In genomic region chr11:66363805-66364535, GRCh38 we compare ENCODE assay signal across 8 cellular contexts. TPM values are rescaled to one million over a fixed set of nuclear protein-coding genes. Genes with fewer than 3 reads are reported as not detected.
DNase-seq lines count a peak whose midpoint lies in the region; ATAC-seq and TF ChIP-seq lines count a peak whose summit lies in the region.

No MANE protein-coding gene starts in this region.

- peak; percentile 71 to 82 for ATAC-seq in activated naive CD4-positive, alpha-beta T cell treated with anti-CD3 and anti-CD28 coated beads, Interleukin-2, amount 50 U/mL, for 72 hours
- ATAC-seq in HG03175 (IDR thresholded peaks at IDR 0.05; ENCODE audit: unreplicated experiment): no peak

- H3K4me3 ChIP-seq in SK-N-MC (no peak overlapping the region), lower leg skin (ENCODE audit: low read depth, poor library complexity, severe bottlenecking) (no peak overlapping the region)

- TF ChIP-seq CTCF in lower leg skin (IDR thresholded peaks at IDR 0.05): no peak

- H3K4me3 Mint-ChIP-seq in immature natural killer cell: no peak overlapping the region

- no peak overlapping the region for H3K27ac Mint-ChIP-seq in activated naive CD4-positive, alpha-beta T cell treated with anti-CD3 and anti-CD28 coated beads, Interleukin-2, amount 50 U/mL, for 72 hours
- H3K27ac Mint-ChIP-seq in immature natural killer cell: no peak overlapping the region

- no peaks in the 10 kb centered on the region for H3K4me1 Mint-ChIP-seq in immature natural killer cell

- TF ChIP-seq POLR2A in lower leg skin (IDR thresholded peaks at IDR 0.05): no peak

- no peak overlapping the region for H3K9ac ChIP-seq in SK-N-MC (ENCODE audit: insufficient read length)

- WGBS in lower leg skin, 2 donors: 72 to 79% methylated on average over 12 to 15 of the region's 15 CpGs

- H3K9me3 ChIP-seq in SK-N-MC (ENCODE audit: low read depth, low read length): no peaks in the 10 kb centered on the region

- peaks cover 0 to 1% (median 0%) of the 10 kb centered on the region in 3 donors for H3K27me3 Mint-ChIP-seq in immature natural killer cell (ENCODE audit: low read depth in 3 of 3)

- H3K27ac ChIP-seq in SK-N-MC: 0 out of 2 replicates have a peak overlapping the region, but pooled peaks have one; percentile 2

- peaks cover 43% of the 10 kb centered on the region for H3K36me3 ChIP-seq in SK-N-MC (ENCODE audit: insufficient read depth, low read length)

- H3K9me3 Mint-ChIP-seq in activated naive CD4-positive, alpha-beta T cell treated with anti-CD3 and anti-CD28 coated beads, Interleukin-2, amount 50 U/mL, for 72 hours: no peaks in the 10 kb centered on the region
- H3K9me3 Mint-ChIP-seq in immature natural killer cell: no peaks in the 10 kb centered on the region

- H3K36me3 Mint-ChIP-seq in activated naive CD4-positive, alpha-beta T cell treated with anti-CD3 and anti-CD28 coated beads, Interleukin-2, amount 50 U/mL, for 72 hours: no peaks in the 10 kb centered on the region
- no peaks in the 10 kb centered on the region for H3K36me3 Mint-ChIP-seq in immature natural killer cell

- intact Hi-C loops in lower leg skin (cut with DNase I; ENCODE audit: low total_unique reads): no loop called here

- DNase-seq in SIG-M5 treated with dmso at 0.1 percent for 504 hours (lab: John Stamatoyannopoulos, UW; ENCODE audit: unreplicated experiment) (peak; percentile 27), SIG-M5 (lab: John Stamatoyannopoulos, UW) (no peak), SK-N-MC (ENCODE audit: low read depth, low spot score) (no peak), immature natural killer cell (peak; percentile 43 to 52 (median 45)), lower leg skin (ENCODE audit: low spot score in 2 of 2) (no peak)
- peak in 1 of 2 donors; percentile 92 for DNase-seq in activated naive CD4-positive, alpha-beta T cell treated with anti-CD3 and anti-CD28 coated beads, Interleukin-2, amount 50 U/mL, for 72 hours (ENCODE audit: low spot score in 2 of 2)
- DNase-seq in stimulated activated CD8-positive, alpha-beta memory T cell treated with anti-CD3 and anti-CD28 coated beads, Interleukin-12 subunit alpha, Interleukin-12 subunit beta, amount 100 ng/mL, for 4 hours (ENCODE audit: low read depth): peak; percentile 22

RNA-seq across cellular contexts. Expression of gene SLC29A2, which starts 7.6 kb away (rescaled TPM):
- total RNA-seq in activated naive CD4-positive, alpha-beta T cell treated with anti-CD3 and anti-CD28 coated beads, Interleukin-2, amount 50 U/mL, for 72 hours: 10 to 100 TPM in 1 of 2 donors, 1 to 10 TPM in 1; 6.1 to 10.5 TPM
- polyA plus RNA-seq in immature natural killer cell: under 1 TPM in 2 of 3 donors, not detected in 1; 0.21 to 0.32 TPM
- total RNA-seq in lower leg skin: 1 to 10 TPM; 1.8 to 2.7 (median 2.4) TPM

RNA-seq across cellular contexts. Expression of gene B4GAT1, which starts 16.5 kb away (rescaled TPM):
- 1 to 10 TPM; 6.5 to 8.9 TPM for total RNA-seq in activated naive CD4-positive, alpha-beta T cell treated with anti-CD3 and anti-CD28 coated beads, Interleukin-2, amount 50 U/mL, for 72 hours
- 10 to 100 TPM in 1 of 3 donors, 1 to 10 TPM in 2; 7.0 to 11.1 (median 7.4) TPM for polyA plus RNA-seq in immature natural killer cell
- total RNA-seq in lower leg skin: 10 to 100 TPM; 23.9 to 32.4 (median 30.0) TPM

RNA-seq across cellular contexts. Expression of gene BRMS1, which starts 19.1 kb away (rescaled TPM):
- 10 to 100 TPM; 32.1 to 33.5 TPM for total RNA-seq in activated naive CD4-positive, alpha-beta T cell treated with anti-CD3 and anti-CD28 coated beads, Interleukin-2, amount 50 U/mL, for 72 hours
- 10 to 100 TPM; 69.3 to 79.8 (median 76.3) TPM for polyA plus RNA-seq in immature natural killer cell
- total RNA-seq in lower leg skin: 10 to 100 TPM; 40.1 to 68.4 (median 57.5) TPM

RNA-seq across cellular contexts. Expression of gene RIN1, which starts 27.7 kb away (rescaled TPM):
- total RNA-seq in activated naive CD4-positive, alpha-beta T cell treated with anti-CD3 and anti-CD28 coated beads, Interleukin-2, amount 50 U/mL, for 72 hours: 1 to 10 TPM; 2.6 to 4.9 TPM
- polyA plus RNA-seq in immature natural killer cell: under 1 TPM in 2 of 3 donors, not detected in 1; 0.17 to 0.20 TPM
- total RNA-seq in lower leg skin: 10 to 100 TPM; 48.3 to 56.9 (median 53.8) TPM

RNA-seq across cellular contexts. Expression of gene CD248, which starts 47.1 kb away (rescaled TPM):
- total RNA-seq in activated naive CD4-positive, alpha-beta T cell treated with anti-CD3 and anti-CD28 coated beads, Interleukin-2, amount 50 U/mL, for 72 hours: under 1 TPM; 0.31 to 0.36 TPM
- not detected for polyA plus RNA-seq in immature natural killer cell
- total RNA-seq in lower leg skin: 10 to 100 TPM in 2 of 4 donors, 1 to 10 TPM in 2; 6.3 to 23.5 (median 12.3) TPM

Comparison
In these comparisons a context has a peak if more than half of its experiments do, and no peak if none do; other contexts are left out.
1. DNase-seq: peak in SIG-M5 treated with dmso at 0.1 percent for 504 hours (single experiment), immature natural killer cell (3 of 3) and stimulated activated CD8-positive, alpha-beta memory T cell treated with anti-CD3 and anti-CD28 coated beads, Interleukin-12 subunit alpha, Interleukin-12 subunit beta, amount 100 ng/mL, for 4 hours (single experiment); none in SIG-M5 (single experiment), SK-N-MC (single experiment) and lower leg skin (0 of 2).